ENCODE assay signal across 1 cellular context in the genomic region with DNA sequence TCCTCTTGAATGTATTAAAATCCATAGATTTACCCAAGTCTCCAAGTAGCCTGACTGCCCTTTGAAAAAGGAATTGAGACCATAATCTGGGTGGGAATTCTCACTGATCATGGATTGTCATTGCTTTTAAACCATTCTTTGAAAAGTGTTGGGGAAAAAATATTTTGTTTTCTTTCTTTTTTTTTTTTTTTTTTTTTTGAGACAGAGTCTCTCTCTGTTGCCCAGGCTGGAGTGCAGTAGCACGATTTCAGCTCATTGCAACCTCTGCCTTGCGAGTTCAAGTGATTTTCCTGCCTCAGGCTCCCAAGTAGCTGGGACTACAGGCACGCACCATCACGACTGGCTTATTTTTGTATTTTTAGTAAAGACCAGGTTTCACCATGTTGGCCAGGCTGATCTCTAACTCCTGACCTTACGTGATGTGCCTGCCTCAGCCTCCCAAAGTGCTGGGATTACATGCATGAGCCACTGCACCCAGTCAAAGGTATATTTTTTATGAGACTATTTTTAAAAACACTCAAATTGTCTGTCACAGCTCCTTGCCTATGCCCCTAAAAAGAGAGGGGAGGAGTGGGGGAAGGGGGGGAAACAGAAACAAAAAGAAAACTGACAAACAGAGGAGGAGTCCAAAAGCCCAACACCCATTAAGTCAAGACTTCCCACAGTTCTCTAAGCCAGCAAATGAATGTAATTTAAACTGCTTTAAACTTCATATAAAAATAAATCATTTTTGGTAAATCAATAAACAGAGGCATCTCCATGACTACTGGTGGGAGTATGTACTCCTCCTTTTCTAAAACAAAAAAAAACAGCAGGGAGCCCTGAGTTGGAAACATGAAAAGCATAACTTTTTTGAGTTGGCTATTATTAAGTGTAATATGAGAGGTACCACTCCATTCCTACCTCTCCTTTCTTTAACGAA.
TF ChIP-seq lines count a peak whose summit lies in the region.

No MANE protein-coding gene starts in this region.

TF ChIP-seq in IMR-90, 13 proteins besides CTCF, POLR2A, EP300 and RAD21:
- TF ChIP-seq CHD1 (IDR thresholded peaks at IDR 0.05; ENCODE audit: low read depth, low read length) (no peak), NFE2L2 (IDR thresholded peaks at IDR 0.05; ENCODE audit: low read depth, low read length) (no peak), FOS (IDR thresholded peaks at IDR 0.05; ENCODE audit: low read depth, low read length) (no peak), RFX5 (IDR thresholded peaks at IDR 0.05; ENCODE audit: low read depth, low read length) (no peak), BHLHE40 (IDR thresholded peaks at IDR 0.05; ENCODE audit: low read depth, low read length) (no peak), MXI1 (IDR thresholded peaks at IDR 0.05; ENCODE audit: borderline replicate concordance, low read depth, low read length) (no peak), CEBPB (IDR thresholded peaks at IDR 0.05; ENCODE audit: low read depth, low read length) (no peak), SMC3 (IDR thresholded peaks at IDR 0.05; ENCODE audit: low read depth, low read length) (no peak), MAFK (IDR thresholded peaks at IDR 0.05; ENCODE audit: low read depth, low read length) (no peak), MAZ (IDR thresholded peaks at IDR 0.05; ENCODE audit: borderline replicate concordance, low read depth, low read length) (no peak), RCOR1 (IDR thresholded peaks at IDR 0.05; ENCODE audit: insufficient replicate concordance, low read length) (no peak)
- TF ChIP-seq, protein P1, sequence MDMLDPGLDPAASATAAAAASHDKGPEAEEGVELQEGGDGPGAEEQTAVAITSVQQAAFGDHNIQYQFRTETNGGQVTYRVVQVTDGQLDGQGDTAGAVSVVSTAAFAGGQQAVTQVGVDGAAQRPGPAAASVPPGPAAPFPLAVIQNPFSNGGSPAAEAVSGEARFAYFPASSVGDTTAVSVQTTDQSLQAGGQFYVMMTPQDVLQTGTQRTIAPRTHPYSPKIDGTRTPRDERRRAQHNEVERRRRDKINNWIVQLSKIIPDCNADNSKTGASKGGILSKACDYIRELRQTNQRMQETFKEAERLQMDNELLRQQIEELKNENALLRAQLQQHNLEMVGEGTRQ (IDR thresholded peaks at IDR 0.05; ENCODE audit: low read depth, low read length): no peak
- TF ChIP-seq, protein P2, sequence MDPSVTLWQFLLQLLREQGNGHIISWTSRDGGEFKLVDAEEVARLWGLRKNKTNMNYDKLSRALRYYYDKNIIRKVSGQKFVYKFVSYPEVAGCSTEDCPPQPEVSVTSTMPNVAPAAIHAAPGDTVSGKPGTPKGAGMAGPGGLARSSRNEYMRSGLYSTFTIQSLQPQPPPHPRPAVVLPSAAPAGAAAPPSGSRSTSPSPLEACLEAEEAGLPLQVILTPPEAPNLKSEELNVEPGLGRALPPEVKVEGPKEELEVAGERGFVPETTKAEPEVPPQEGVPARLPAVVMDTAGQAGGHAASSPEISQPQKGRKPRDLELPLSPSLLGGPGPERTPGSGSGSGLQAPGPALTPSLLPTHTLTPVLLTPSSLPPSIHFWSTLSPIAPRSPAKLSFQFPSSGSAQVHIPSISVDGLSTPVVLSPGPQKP (IDR thresholded peaks at IDR 0.05; ENCODE audit: borderline replicate concordance, low read depth, low read length): no peak
